8 cellular contexts compared by ENCODE assay signal in genomic region chr6:37256692-37257319, GRCh38. TPM values are rescaled to one million over a fixed set of nuclear protein-coding genes. Genes with fewer than 3 reads are reported as not detected.
DNase-seq lines count a peak whose midpoint lies in the region; ATAC-seq, FAIRE-seq and TF ChIP-seq lines count a peak whose summit lies in the region.

No MANE protein-coding gene starts in this region.

- ATAC-seq in mucosa of descending colon: peak; percentile 17
- ATAC-seq in HG03442 (IDR thresholded peaks at IDR 0.05; ENCODE audit: unreplicated experiment): no peak
- no peak for ATAC-seq in left lobe of liver

- H3K4me1 ChIP-seq in mucosa of descending colon (ENCODE audit: low read depth): peaks cover 4% of the 10 kb centered on the region

- TF ChIP-seq CTCF in AG10803 (conservative IDR thresholded peaks at IDR 0.05; ENCODE audit: low read length) (no peak), brain microvascular endothelial cell (IDR thresholded peaks at IDR 0.05; ENCODE audit: low read depth, low read length, missing control alignments) (no peak), mucosa of descending colon (IDR thresholded peaks at IDR 0.05) (no peak)

- intact Hi-C loops in mucosa of descending colon (cut with DNase I, micrococcal nuclease): no loop called here

- H3K36me3 ChIP-seq in brain microvascular endothelial cell (replicated peaks): no peaks in the 10 kb centered on the region
- H3K36me3 ChIP-seq in mucosa of descending colon (ENCODE audit: low read depth): peaks cover 7% of the 10 kb centered on the region

- H3K27me3 ChIP-seq in brain microvascular endothelial cell (replicated peaks): no peaks in the 10 kb centered on the region

- no peak overlapping the region for H3K27ac ChIP-seq in brain microvascular endothelial cell

- FAIRE-seq in HTR-8/SVneo (lab: Jason Lieb, UNC): peak; percentile 77

- in situ Hi-C loops in brain microvascular endothelial cell (cut with HindIII; ENCODE audit: low pct_ligation_motif_present, low sequenced_read_pairs): no loop called here

- H3K4me3 ChIP-seq in AG10803 (ENCODE audit: low read length) (peak overlapping the region; percentile 96), brain microvascular endothelial cell (ENCODE audit: low read depth, low read length) (peak overlapping the region; percentile 96), mucosa of descending colon (no peak overlapping the region)

- no peaks in the 10 kb centered on the region for H3K9me3 ChIP-seq in mucosa of descending colon

- peak; percentile 42 for DNase-seq in AG10803 (ENCODE audit: low read depth)
- DNase-seq in HTR-8/SVneo (ENCODE audit: insufficient read length, low spot score): no peak
- DNase-seq in brain microvascular endothelial cell: no peak
- DNase-seq in mucosa of descending colon: no peak
- DNase-seq in NCI-H2107 (lab: John Stamatoyannopoulos, UW): no peak
- no peak for DNase-seq in Ammon's horn (ENCODE audit: low spot score)
- DNase-seq in left lobe of liver (ENCODE audit: low spot score): no peak

RNA-seq across cellular contexts. Expression of gene TBC1D22B, which starts 0.8 kb away (rescaled TPM):
- total RNA-seq in mucosa of descending colon (10 to 100 TPM; 12.9 to 15.5 (median 14.8) TPM), left lobe of liver (2.1 TPM)

RNA-seq across cellular contexts. Expression of gene TMEM217, which starts 1.1 kb away (rescaled TPM):
- total RNA-seq in mucosa of descending colon (1 to 10 TPM in 2 of 3 donors, under 1 TPM in 1; 0.96 to 1.6 (median 1.5) TPM), left lobe of liver (not detected)
